Comparison of ENCODE assay signal across 28 cellular contexts in genomic region chr5:1362242-1363015, GRCh38. TPM values are rescaled to one million over a fixed set of nuclear protein-coding genes. Genes with fewer than 3 reads are reported as not detected.
DNase-seq lines count a peak whose midpoint lies in the region; ATAC-seq, FAIRE-seq and TF ChIP-seq lines count a peak whose summit lies in the region.
"Had no signal": no experiment of that assay in that cellular context is flagged by ENCODE, and none has a peak within 500 bp of the region (broad histone marks: within the 10 kb centered on the region; RNA-seq: fewer than 3 reads in every experiment).

No MANE protein-coding gene starts in this region.

- CTCF ChIA-PET in A549 (lab: Yijun Ruan, JAX), result interaction anchor here (0.6 to 2.6 kb wide), 4 partner anchors 18 to 187 kb away, joined by 3 to 14 read pairs (median 8); no protein-coding TSS in a partner anchor
- CTCF ChIA-PET in Panc1 (lab: Charles Lee), result interaction anchor here (1.6 kb wide), 1 partner anchor 18 kb away, joined by 5 read pairs; no protein-coding TSS in a partner anchor

- no peak overlapping the region for H3K27ac Mint-ChIP-seq in memory B cell
- H3K27ac Mint-ChIP-seq: T-cell; T-helper 2 cell treated with Interferon-gamma antibody and Interleukin-4, amounts not matched to agents 5 μg/mL and 100 μg/mL, for 36 hours had no signal

- POLR2A ChIA-PET in A549 (lab: Yijun Ruan, JAX), result interaction anchor here (1.0 kb wide), 1 partner anchor 17 kb away, joined by 3 read pairs; no protein-coding TSS in a partner anchor
- POLR2A ChIA-PET in Panc1 (lab: Charles Lee), result no interaction called here

- no peaks in the 10 kb centered on the region for H3K9me3 Mint-ChIP-seq in memory B cell
- H3K9me3 Mint-ChIP-seq: CD4-positive, CD25-positive, alpha-beta regulatory T cell; T-cell; T-helper 2 cell treated with Interferon-gamma antibody and Interleukin-4, amounts not matched to agents 5 μg/mL and 100 μg/mL, for 36 hours had no signal

- ATAC-seq in A549 (peak in 1 of 2 experiments; percentile 9; a peak in 1 of 6 replicates), Panc1 (peak; percentile 10; the same call in 1 of the 2 replicates), memory B cell (ENCODE audit: low read depth) (no peak), HG02840 (IDR thresholded peaks at IDR 0.05; ENCODE audit: low FRiP score, unreplicated experiment) (no peak)
- ATAC-seq: T-cell had no signal

- H3K27me3 Mint-ChIP-seq in memory B cell, result peaks cover 13% of the 10 kb centered on the region

- H3K4me1 Mint-ChIP-seq in memory B cell, result peaks cover 28% of the 10 kb centered on the region
- H3K4me1 Mint-ChIP-seq: CD4-positive, CD25-positive, alpha-beta regulatory T cell; T-cell had no signal

- 46% methylated on average over 29 of the region's 29 CpGs for WGBS in A549 (ENCODE audit: missing lambda C conversion rate)

- H3K4me3 ChIP-seq in A549, result no peak overlapping the region; the same call in 2 of the 3 replicates
- peak overlapping the region; percentile 10 to 37 for H3K4me3 ChIP-seq in Panc1 (ENCODE audit: low read depth in 2 of 2, low read length in 2 of 2)
- H3K4me3 ChIP-seq: GM12878, SJCRH30 had no signal

- TF ChIP-seq POLR2A in A549 (IDR thresholded peaks at IDR 0.05; ENCODE audit: low read length), result no peak

- no peaks in the 10 kb centered on the region for H3K36me3 Mint-ChIP-seq in memory B cell
- H3K36me3 Mint-ChIP-seq: CD4-positive, CD25-positive, alpha-beta regulatory T cell; T-cell had no signal

- TF ChIP-seq RAD21 in A549 (conservative IDR thresholded peaks at IDR 0.05 in 1 of 2, IDR thresholded peaks at IDR 0.05 in 1 of 2), result no peak

- H3K9me3 ChIP-seq in A549 (no peaks in the 10 kb centered on the region), Panc1 (ENCODE audit: control insufficient read depth, insufficient read depth, low read depth, low read length) (no peaks in the 10 kb centered on the region)
- H3K9me3 ChIP-seq: SJCRH30 had no signal

- peak overlapping the region; percentile 27 for H3K4me3 Mint-ChIP-seq in memory B cell
- H3K4me3 Mint-ChIP-seq: CD4-positive, CD25-positive, alpha-beta regulatory T cell; T-cell; T-helper 2 cell treated with Interferon-gamma antibody and Interleukin-4, amounts not matched to agents 5 μg/mL and 100 μg/mL, for 36 hours had no signal

- peaks cover 10% of the 10 kb centered on the region for H3K27me3 ChIP-seq in Panc1 (ENCODE audit: control insufficient read depth, insufficient read depth, low read length)
- H3K27me3 ChIP-seq: SJCRH30 had no signal

- intact Hi-C loops in Panc1 (cut with micrococcal nuclease; ENCODE audit: unreplicated experiment), result no loop called here

- no TSS peak for BruUV-seq in Panc1 (replicated peaks; lab: Mats Ljungman, UMichigan)

- FAIRE-seq in A549 (lab: Jason Lieb, UNC), result no peak
- FAIRE-seq: D721Med, GM12878, RCC 7860 had no signal

- in situ Hi-C loops in Panc1 (cut with HindIII; ENCODE audit: low pct_unique_long_range_greater_than_20kb, low sequenced_read_pairs), result no loop called here

- no peak for TF ChIP-seq CTCF in A549 (IDR thresholded peaks at IDR 0.05)
- no peak for TF ChIP-seq CTCF in C4-2B (conservative IDR thresholded peaks at IDR 0.05)
- TF ChIP-seq CTCF in Panc1 (IDR thresholded peaks at IDR 0.05), result no peak

- peak overlapping the region; percentile 47; the same call in 1 of the 3 replicates for H3K4me2 ChIP-seq in A549
- H3K4me2 ChIP-seq: KMS-11 had no signal

- no peaks in the 10 kb centered on the region for H3K36me3 ChIP-seq in Panc1 (ENCODE audit: control insufficient read depth, insufficient read depth, low read length)
- H3K36me3 ChIP-seq: SJCRH30 had no signal

- DNase-seq in A549 (ENCODE audit: low read depth in 1 of 2, low spot score in 1 of 2) (no peak), Panc1 (ENCODE audit: low read depth, low spot score) (no peak), memory B cell (ENCODE audit: low spot score in 2 of 2) (no peak), NCI-H748 (lab: John Stamatoyannopoulos, UW; ENCODE audit: unreplicated experiment) (no peak), DMS53 (lab: John Stamatoyannopoulos, UW) (no peak)
- DNase-seq: CD4-positive, CD25-positive, alpha-beta regulatory T cell; DMS79; EL; GDM1; GOT3; HCEC 1CT; IMR-90; NCI-H1092; NCI-H1417 treated with DMSO at 0.1 percent for 48 hours; NCI-H1694 treated with DMSO at 0.1 percent for 48 hours; NCI-H2171 treated with DMSO at 0.1 percent for 48 hours; NCI-H345; NCI-H524; NCI-H774; SJCRH30; T-cell had no signal

- TF ChIP-seq EP300 in A549 (IDR thresholded peaks at IDR 0.05), result no peak

- H3K27ac ChIP-seq in A549 (no peak overlapping the region), C4-2B (peak overlapping the region; percentile 74), Panc1 (ENCODE audit: low read length) (no peak overlapping the region)
- H3K27ac ChIP-seq: KMS-11, SJCRH30 had no signal

- H3K4me1 ChIP-seq in A549, result no peaks in the 10 kb centered on the region
- H3K4me1 ChIP-seq in Panc1 (ENCODE audit: control insufficient read depth, insufficient read depth, low read length), result no peaks in the 10 kb centered on the region
- H3K4me1 ChIP-seq: SJCRH30 had no signal

TF ChIP-seq in A549, 52 proteins besides CTCF, POLR2A, EP300 and RAD21:
- TF ChIP-seq BHLHE40 (IDR thresholded peaks at IDR 0.05; ENCODE audit: low read depth, low read length) (no peak), PHF8 (IDR thresholded peaks at IDR 0.05; ENCODE audit: borderline replicate concordance, low read depth) (no peak), HOXB13 (CRISPR knock-in tag; IDR thresholded peaks at IDR 0.05; ENCODE audit: low read depth) (no peak), REST (IDR thresholded peaks at IDR 0.05) (no peak), MAFK (IDR thresholded peaks at IDR 0.05; ENCODE audit: partially characterized antibody) (no peak)
- TF ChIP-seq, protein P1, sequence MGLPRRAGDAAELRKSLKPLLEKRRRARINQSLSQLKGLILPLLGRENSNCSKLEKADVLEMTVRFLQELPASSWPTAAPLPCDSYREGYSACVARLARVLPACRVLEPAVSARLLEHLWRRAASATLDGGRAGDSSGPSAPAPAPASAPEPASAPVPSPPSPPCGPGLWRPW (IDR thresholded peaks at IDR 0.05), result no peak

RNA-seq across cellular contexts. Expression of gene CLPTM1L, which starts 17.5 kb away (rescaled TPM):
- 171 and 175 TPM in 2 replicates for polyA plus RNA-seq in A549 (2011; rRNA removed)
- 242 and 287 TPM in 2 replicates for polyA plus RNA-seq in A549 (2012; cell fraction: cytosol; rRNA removed)
- 283 and 294 TPM in 2 replicates for polyA plus RNA-seq in A549 (2012; cell fraction: nucleus; rRNA removed)
- polyA plus RNA-seq in A549 (2017; fragmentation: RNase III; extraction: RNeasy Plus Mini Kit Qiagen cat#74134 plus additional on column Dnase treatment), result 169 to 194 TPM (median 173 TPM) in 3 replicates
- polyA minus RNA-seq in A549 (2011; rRNA and poly(A)+ RNA removed), result 233 and 279 TPM in 2 replicates
- 188 TPM for total RNA-seq in Panc1 (2021; ENCODE audit: unreplicated experiment)
- 187 TPM for polyA plus RNA-seq in Panc1 (2012; ENCODE audit: insufficient read length)
